In genomic region chr11:60343094-60343704, GRCh38 we compare ENCODE assay signal across 10 cellular contexts. TPM values are rescaled to one million over a fixed set of nuclear protein-coding genes. Genes with fewer than 3 reads are reported as not detected.
DNase-seq lines count a peak whose midpoint lies in the region; ATAC-seq and TF ChIP-seq lines count a peak whose summit lies in the region.
"Had no signal": no experiment of that assay in that cellular context is flagged by ENCODE, and none has a peak within 500 bp of the region (broad histone marks: within the 10 kb centered on the region; RNA-seq: fewer than 3 reads in every experiment).

No MANE protein-coding gene starts in this region.

- H3K4me2 ChIP-seq in DND-41 (ENCODE audit: insufficient read depth, low read length) = no peak overlapping the region
- H3K4me2 ChIP-seq in KMS-11 = no peak overlapping the region

- H3K9ac ChIP-seq in DND-41 (ENCODE audit: low read depth, low read length) (no peak overlapping the region), KMS-11 (no peak overlapping the region)

- no peaks in the 10 kb centered on the region for H3K9me3 Mint-ChIP-seq in mesothelial cell of epicardium

- no peaks in the 10 kb centered on the region for H3K9me3 ChIP-seq in DND-41 (ENCODE audit: insufficient read depth, low read length, severe bottlenecking)
- H3K9me3 ChIP-seq: SJSA1 had no signal

- H3K4me1 Mint-ChIP-seq in mesothelial cell of epicardium = peaks cover under 1% of the 10 kb centered on the region

- TF ChIP-seq CTCF in DND-41 (IDR thresholded peaks at IDR 0.05; ENCODE audit: borderline replicate concordance, extremely low read depth, low read length, poor library complexity, severe bottlenecking) (peak; percentile 66), KMS-11 (conservative IDR thresholded peaks at IDR 0.05; ENCODE audit: low read depth, low read length) (peak; percentile 81), mesothelial cell of epicardium (IDR thresholded peaks at IDR 0.05; ENCODE audit: unreplicated experiment) (peak; percentile 83)

- H3K27me3 ChIP-seq in DND-41 (ENCODE audit: insufficient read depth, low read length, poor library complexity) (no peaks in the 10 kb centered on the region), KMS-11 (ENCODE audit: insufficient read depth, low read depth) (no peaks in the 10 kb centered on the region)
- H3K27me3 ChIP-seq: SJSA1 had no signal

- no peaks in the 10 kb centered on the region for H3K4me1 ChIP-seq in DND-41 (ENCODE audit: insufficient read depth, low read length)
- no peaks in the 10 kb centered on the region for H3K4me1 ChIP-seq in KMS-11 (ENCODE audit: low read depth, poor library complexity, severe bottlenecking)
- H3K4me1 ChIP-seq: SJSA1 had no signal

- H2AFZ ChIP-seq in DND-41 (ENCODE audit: low read depth, low read length) (no peak overlapping the region), KMS-11 (ENCODE audit: low read depth) (no peak overlapping the region)

- peaks cover 18% of the 10 kb centered on the region for H3K27me3 Mint-ChIP-seq in mesothelial cell of epicardium (ENCODE audit: low read depth)

- no peaks in the 10 kb centered on the region for H3K79me2 ChIP-seq in DND-41 (ENCODE audit: insufficient read depth, low read length)
- no peaks in the 10 kb centered on the region for H3K79me2 ChIP-seq in KMS-11 (ENCODE audit: insufficient read depth, low read depth)

- no peak overlapping the region for H3K27ac Mint-ChIP-seq in mesothelial cell of epicardium

- H3K27ac ChIP-seq in DND-41 (ENCODE audit: low read length) = no peak overlapping the region
- no peak overlapping the region for H3K27ac ChIP-seq in KMS-11
- H3K27ac ChIP-seq: SJSA1 had no signal

- H4K20me1 ChIP-seq in DND-41 (ENCODE audit: insufficient read depth, low read length) (no peaks in the 10 kb centered on the region), KMS-11 (ENCODE audit: insufficient read depth) (no peaks in the 10 kb centered on the region)

- H3K36me3 ChIP-seq in DND-41 (ENCODE audit: insufficient read depth, low read length) = no peaks in the 10 kb centered on the region
- no peaks in the 10 kb centered on the region for H3K36me3 ChIP-seq in KMS-11 (ENCODE audit: insufficient read depth)
- H3K36me3 ChIP-seq: SJSA1 had no signal

- no peak for ATAC-seq in DND-41 (ENCODE audit: insufficient read depth, low read depth)
- no peak for ATAC-seq in HG02884 (IDR thresholded peaks at IDR 0.05; ENCODE audit: unreplicated experiment)
- no peak for ATAC-seq in GM19324 (IDR thresholded peaks at IDR 0.05; ENCODE audit: low FRiP score, unreplicated experiment)
- no peak for ATAC-seq in GM21360 (IDR thresholded peaks at IDR 0.05; ENCODE audit: unreplicated experiment)

- H3K4me3 ChIP-seq in DND-41 (ENCODE audit: low read depth in 1 of 2, low read length in 2 of 2) = no peak overlapping the region
- H3K4me3 ChIP-seq in KMS-11 (IDR thresholded peaks at IDR 0.05; ENCODE audit: insufficient read depth, low read depth, low read length) = no peak overlapping the region
- H3K4me3 ChIP-seq: SJSA1 had no signal

- no peaks in the 10 kb centered on the region for H3K36me3 Mint-ChIP-seq in mesothelial cell of epicardium

- peak; percentile 16 for DNase-seq in DND-41
- DNase-seq in amniotic epithelial cell (ENCODE audit: low read depth) = peak; percentile 3
- no peak for DNase-seq in mesothelial cell of epicardium (ENCODE audit: low spot score in 2 of 2, unreplicated experiment in 2 of 2)
- DNase-seq in DMS114 treated with DMSO at 0.1 percent for 48 hours (lab: John Stamatoyannopoulos, UW; ENCODE audit: unreplicated experiment) = no peak
- DNase-seq: H7 had no signal

- H3K4me3 Mint-ChIP-seq in mesothelial cell of epicardium = no peak overlapping the region

RNA-seq across cellular contexts. Expression of gene MS4A6E, which starts 16.1 kb away (rescaled TPM):
- not detected in 3 replicates for total RNA-seq in mesothelial cell of epicardium
- total RNA-seq: H7, SJSA1 had no signal

RNA-seq across cellular contexts. Expression of gene MS4A7, which starts 35.1 kb away (rescaled TPM):
- not detected in 3 replicates for total RNA-seq in mesothelial cell of epicardium
- total RNA-seq: H7, SJSA1 had no signal

RNA-seq across cellular contexts. Expression of gene MS4A14, which starts 53.1 kb away (rescaled TPM):
- total RNA-seq in mesothelial cell of epicardium = not detected in 3 replicates
- total RNA-seq: H7, SJSA1 had no signal

Comparison
In these comparisons a context has a peak if more than half of its experiments do, and no peak if none do; other contexts are left out.
1. DNase-seq: peak in DND-41 (single experiment) and amniotic epithelial cell (single experiment); none in mesothelial cell of epicardium (0 of 2) and DMS114 treated with DMSO at 0.1 percent for 48 hours (single experiment).
2. Peak in every context shown above with its lines, with median percentiles within 50 percentile points of each other: CTCF ChIP-seq.